ENCODE assay signal across 8 cellular contexts in the genomic region with DNA sequence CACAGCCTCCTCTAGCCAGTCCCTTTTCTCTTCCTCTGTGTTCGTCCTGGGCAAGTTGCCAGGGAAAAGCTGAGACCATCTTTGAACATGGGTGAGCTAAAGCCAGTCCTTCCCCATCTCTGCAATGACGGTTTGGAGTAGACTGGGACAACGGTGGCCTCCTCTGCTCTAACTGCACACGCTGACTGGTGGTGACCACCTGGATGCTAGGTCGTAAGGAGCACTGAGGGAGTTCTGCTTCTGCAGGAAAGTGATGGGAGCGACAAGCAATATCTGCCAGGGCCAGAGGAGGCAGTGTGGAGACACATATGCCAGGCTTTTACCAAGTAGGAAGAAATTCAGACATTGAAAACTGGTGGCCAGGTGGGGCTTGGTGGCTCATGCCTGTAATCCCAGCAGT.
DNase-seq lines count a peak whose midpoint lies in the region; ATAC-seq and TF ChIP-seq lines count a peak whose summit lies in the region.

No MANE protein-coding gene starts in this region.

- no peaks in the 10 kb centered on the region for H3K27me3 Mint-ChIP-seq in naive B cell

- H3K27ac Mint-ChIP-seq in naive B cell, result peak overlapping the region in 4 of 6 donors; percentile 30 to 74 (median 34)

- no peak overlapping the region for H3K4me3 Mint-ChIP-seq in naive B cell

- H3K9me3 Mint-ChIP-seq in naive B cell, result no peaks in the 10 kb centered on the region

- POLR2A ChIA-PET in HEK293T (lab: Yijun Ruan, JAX), result no interaction called here

- DNase-seq in DMS53 treated with DMSO at 0.1 percent for 48 hours (lab: John Stamatoyannopoulos, UW; ENCODE audit: unreplicated experiment) (peak; percentile 3), HEK293T (ENCODE audit: extremely low spot score) (peak; percentile 73), RPMI8226 (peak; percentile 60), dermis microvascular lymphatic vessel endothelial cell (ENCODE audit: low read depth in 2 of 2) (peak; percentile 42 to 62), naive B cell (no peak), HCEC 1CT (no peak)

- ATAC-seq in naive B cell (ENCODE audit: low read depth in 2 of 2) (peak; percentile 35 to 46), GM19395 (IDR thresholded peaks at IDR 0.05; ENCODE audit: unreplicated experiment) (no peak), HG02938 (IDR thresholded peaks at IDR 0.05; ENCODE audit: unreplicated experiment) (no peak)

- CTCF ChIA-PET in HEK293T (lab: Yijun Ruan, JAX), result no interaction called here

- no peaks in the 10 kb centered on the region for H3K36me3 Mint-ChIP-seq in naive B cell

- H3K4me1 Mint-ChIP-seq in naive B cell, result peaks cover 0 to 11% (median 8%) of the 10 kb centered on the region in 3 donors

TF ChIP-seq in HEK293T, 16 proteins besides CTCF, POLR2A, EP300 and RAD21:
- no peak for TF ChIP-seq SUZ12 (IDR thresholded peaks at IDR 0.05)
- TF ChIP-seq ZNF384 (IDR thresholded peaks at IDR 0.05), result no peak
- no peak for TF ChIP-seq LEF1 (IDR thresholded peaks at IDR 0.05; ENCODE audit: borderline replicate concordance)
- TF ChIP-seq, protein P1, sequence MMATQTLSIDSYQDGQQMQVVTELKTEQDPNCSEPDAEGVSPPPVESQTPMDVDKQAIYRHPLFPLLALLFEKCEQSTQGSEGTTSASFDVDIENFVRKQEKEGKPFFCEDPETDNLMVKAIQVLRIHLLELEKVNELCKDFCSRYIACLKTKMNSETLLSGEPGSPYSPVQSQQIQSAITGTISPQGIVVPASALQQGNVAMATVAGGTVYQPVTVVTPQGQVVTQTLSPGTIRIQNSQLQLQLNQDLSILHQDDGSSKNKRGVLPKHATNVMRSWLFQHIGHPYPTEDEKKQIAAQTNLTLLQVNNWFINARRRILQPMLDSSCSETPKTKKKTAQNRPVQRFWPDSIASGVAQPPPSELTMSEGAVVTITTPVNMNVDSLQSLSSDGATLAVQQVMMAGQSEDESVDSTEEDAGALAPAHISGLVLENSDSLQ (IDR thresholded peaks at IDR 0.05), result no peak
- no peak for TF ChIP-seq NFRKB (IDR thresholded peaks at IDR 0.05)
- no peak for TF ChIP-seq FOXM1 (IDR thresholded peaks at IDR 0.05; ENCODE audit: borderline replicate concordance)
- TF ChIP-seq SP1 (IDR thresholded peaks at IDR 0.05), result no peak
- no peak for TF ChIP-seq FOXA1 (IDR thresholded peaks at IDR 0.05)
- TF ChIP-seq CTBP1 (IDR thresholded peaks at IDR 0.05; ENCODE audit: borderline replicate concordance), result no peak
- no peak for TF ChIP-seq ELF4 (IDR thresholded peaks at IDR 0.05)
- TF ChIP-seq FOXK2 (IDR thresholded peaks at IDR 0.05), result no peak
- no peak for TF ChIP-seq ARNT (IDR thresholded peaks at IDR 0.05)
- TF ChIP-seq TARDBP (IDR thresholded peaks at IDR 0.05), result no peak
- TF ChIP-seq BHLHE40 (IDR thresholded peaks at IDR 0.05; ENCODE audit: borderline replicate concordance), result no peak
- TF ChIP-seq HDGF (IDR thresholded peaks at IDR 0.05; ENCODE audit: borderline replicate concordance), result no peak

Comparison
In these comparisons a context has a peak if more than half of its experiments do, and no peak if none do; other contexts are left out.
1. DNase-seq: peak in DMS53 treated with DMSO at 0.1 percent for 48 hours (single experiment), HEK293T (single experiment), RPMI8226 (single experiment) and dermis microvascular lymphatic vessel endothelial cell (2 of 2); none in naive B cell (single experiment) and HCEC 1CT (single experiment).
2. ATAC-seq: peak in naive B cell (2 of 2); none in GM19395 (single experiment) and HG02938 (single experiment).